In genomic region chr15:34434627-34435305, GRCh38 we compare ENCODE assay signal across 22 cellular contexts. TPM values are rescaled to one million over a fixed set of nuclear protein-coding genes. Genes with fewer than 3 reads are reported as not detected.
DNase-seq lines count a peak whose midpoint lies in the region; ATAC-seq and TF ChIP-seq lines count a peak whose summit lies in the region.
"Had no signal": no experiment of that assay in that cellular context is flagged by ENCODE, and none has a peak within 500 bp of the region (broad histone marks: within the 10 kb centered on the region; RNA-seq: fewer than 3 reads in every experiment).

No MANE protein-coding gene starts in this region.

- H3K36me3 Mint-ChIP-seq in activated T-cell treated with anti-CD3 and anti-CD28 coated beads, Interleukin-2, amount 50 U/mL, for 4 hours (ENCODE audit: insufficient read depth), result peaks cover 33% of the 10 kb centered on the region
- H3K36me3 Mint-ChIP-seq in CD4-positive, alpha-beta T cell (ENCODE audit: low read depth), result peaks cover 65% of the 10 kb centered on the region
- H3K36me3 Mint-ChIP-seq in nephron (ENCODE audit: low read depth), result peaks cover 35% of the 10 kb centered on the region
- H3K36me3 Mint-ChIP-seq: IgD-negative memory B cell had no signal

- TF ChIP-seq CTCF in CD4-positive, alpha-beta T cell (IDR thresholded peaks at IDR 0.05), result no peak
- TF ChIP-seq CTCF in RWPE1 (conservative IDR thresholded peaks at IDR 0.05; ENCODE audit: low read depth) (no peak), nephron (IDR thresholded peaks at IDR 0.05; ENCODE audit: unreplicated experiment in 3 of 3) (no peak), lower lobe of right lung (IDR thresholded peaks at IDR 0.05) (no peak)

- no peak overlapping the region for H3K4me3 ChIP-seq in lower lobe of right lung
- H3K4me3 ChIP-seq: tibial nerve had no signal

- H3K27me3 Mint-ChIP-seq in activated T-cell treated with anti-CD3 and anti-CD28 coated beads, Interleukin-2, amount 50 U/mL, for 4 hours (ENCODE audit: low read depth), result no peaks in the 10 kb centered on the region
- peaks cover under 1% of the 10 kb centered on the region for H3K27me3 Mint-ChIP-seq in CD4-positive, alpha-beta T cell
- H3K27me3 Mint-ChIP-seq in nephron (ENCODE audit: low read depth), result no peaks in the 10 kb centered on the region
- H3K27me3 Mint-ChIP-seq: IgD-negative memory B cell; naive thymus-derived CD8-positive, alpha-beta T cell had no signal

- no peaks in the 10 kb centered on the region for H3K27me3 ChIP-seq in CD4-positive, alpha-beta T cell (ENCODE audit: control insufficient read depth, insufficient read depth, low read length)
- H3K27me3 ChIP-seq in lower lobe of right lung (ENCODE audit: low read depth), result peaks cover 6% of the 10 kb centered on the region
- H3K27me3 ChIP-seq: BLaER1, tibial nerve had no signal

- no peak for DNase-seq in activated T-cell treated with anti-CD3 and anti-CD28 coated beads, Interleukin-2, amount 50 U/mL, for 4 hours
- DNase-seq in activated T-cell treated with anti-CD3 and anti-CD28 coated beads, Interleukin-2, amount 50 U/mL, for 48 hours, result no peak
- no peak for DNase-seq in CD4-positive, alpha-beta T cell
- DNase-seq in RWPE1 (ENCODE audit: low spot score) (no peak), 8988T (no peak), lower lobe of right lung (no peak)
- DNase-seq: activated CD4-positive, CD25-positive, alpha-beta regulatory T cell treated with anti-CD3 and anti-CD28 coated beads, Interleukin-2, amount 50 U/mL, for 72 hours; Calu3; DMS79 treated with DMSO at 0.1 percent for 48 hours; immature natural killer cell; midbrain; naive thymus-derived CD8-positive, alpha-beta T cell; NCI-H1092 treated with DMSO at 0.1 percent for 48 hours; NCI-H187; NCI-H2171; NCI-H510A had no signal

- ATAC-seq in activated T-cell treated with anti-CD3 and anti-CD28 coated beads, Interleukin-2, amount 50 U/mL, for 4 hours, result no peak
- no peak for ATAC-seq in CD4-positive, alpha-beta T cell (ENCODE audit: poor library complexity)
- ATAC-seq in lower lobe of right lung, result no peak
- ATAC-seq: left lobe of liver; naive thymus-derived CD8-positive, alpha-beta T cell had no signal

- no peaks in the 10 kb centered on the region for H3K9me3 Mint-ChIP-seq in activated T-cell treated with anti-CD3 and anti-CD28 coated beads, Interleukin-2, amount 50 U/mL, for 4 hours
- H3K9me3 Mint-ChIP-seq in CD4-positive, alpha-beta T cell, result no peaks in the 10 kb centered on the region
- H3K9me3 Mint-ChIP-seq in nephron, result no peaks in the 10 kb centered on the region
- H3K9me3 Mint-ChIP-seq: immature natural killer cell; naive thymus-derived CD8-positive, alpha-beta T cell had no signal

- peaks cover 15% of the 10 kb centered on the region for H3K4me1 ChIP-seq in lower lobe of right lung
- H3K4me1 ChIP-seq: parathyroid adenoma had no signal

- intact Hi-C loops in CD4-positive, alpha-beta T cell (cut with DNase I, micrococcal nuclease), result loop anchor here in 1 of 2 experiments (10.0 kb wide), 1 partner anchor 210 kb away; the partner anchor contains the start of gene EMC4
- intact Hi-C loops in lower lobe of right lung (cut with DNase I), result no loop called here

- H3K36me3 ChIP-seq in lower lobe of right lung, result no peaks in the 10 kb centered on the region

- peaks cover 17% of the 10 kb centered on the region for H3K4me1 Mint-ChIP-seq in activated T-cell treated with anti-CD3 and anti-CD28 coated beads, Interleukin-2, amount 50 U/mL, for 4 hours (ENCODE audit: low read depth)
- H3K4me1 Mint-ChIP-seq in CD4-positive, alpha-beta T cell (ENCODE audit: low read depth), result peaks cover 28% of the 10 kb centered on the region
- H3K4me1 Mint-ChIP-seq in nephron, result peaks cover 22% of the 10 kb centered on the region

- CTCF ChIA-PET in CD4-positive, alpha-beta T cell (lab: Charles Lee), result interaction anchor here (1.2 kb wide), 1 partner anchor 67 kb away, joined by 3 read pairs; the partner anchor contains the start of gene LPCAT4
- CTCF ChIA-PET in RWPE1 (lab: Yijun Ruan, JAX), result no interaction called here

- H3K4me3 Mint-ChIP-seq in activated T-cell treated with anti-CD3 and anti-CD28 coated beads, Interleukin-2, amount 50 U/mL, for 4 hours, result peak overlapping the region; percentile 86
- H3K4me3 Mint-ChIP-seq in CD4-positive, alpha-beta T cell, result peak overlapping the region; percentile 88
- peak overlapping the region; percentile 14 to 88 (median 87) for H3K4me3 Mint-ChIP-seq in nephron

- POLR2A ChIA-PET in CD4-positive, alpha-beta T cell (lab: Charles Lee), result no interaction called here
- POLR2A ChIA-PET in RWPE1 (lab: Yijun Ruan, JAX; ENCODE audit: low non-redundant PET), result no interaction called here

- no peaks in the 10 kb centered on the region for H3K9me3 ChIP-seq in CD4-positive, alpha-beta T cell (ENCODE audit: control insufficient read depth, low read length)
- no peaks in the 10 kb centered on the region for H3K9me3 ChIP-seq in lower lobe of right lung
- H3K9me3 ChIP-seq: BLaER1, tibial nerve had no signal

- no peak overlapping the region for H3K27ac ChIP-seq in CD4-positive, alpha-beta T cell (ENCODE audit: low read depth, low read length)
- H3K27ac ChIP-seq in RWPE1 (peak overlapping the region; percentile 14; the same call in 1 of the 2 replicates), lower lobe of right lung (no peak overlapping the region)
- H3K27ac ChIP-seq: BLaER1, parathyroid adenoma, tibial nerve had no signal

- no peak overlapping the region for H3K27ac Mint-ChIP-seq in CD4-positive, alpha-beta T cell
- H3K27ac Mint-ChIP-seq in nephron, result no peak overlapping the region

RNA-seq across cellular contexts. Expression of gene GOLGA8A, which starts 2.8 kb away (rescaled TPM):
- 100 to 1,000 TPM in 1 of 3 donors, 10 to 100 TPM in 2; 74.4 to 111 (median 98.8) TPM for total RNA-seq in activated T-cell treated with anti-CD3 and anti-CD28 coated beads, Interleukin-2, amount 50 U/mL, for 4 hours
- total RNA-seq in CD4-positive, alpha-beta T cell, result 100 to 1,000 TPM; 276 to 295 TPM
- 89.6 TPM for total RNA-seq in lower lobe of right lung
